In genomic region chr5:131281133-131281867, GRCh38 we compare ENCODE assay signal across 7 cellular contexts. TPM values are rescaled to one million over a fixed set of nuclear protein-coding genes. Genes with fewer than 3 reads are reported as not detected.
A peak's percentile ranks its signal among the peaks of the same experiment; 100 is the strongest.
DNase-seq lines count a peak whose midpoint lies in the region; ATAC-seq and TF ChIP-seq lines count a peak whose summit lies in the region.

No MANE protein-coding gene starts in this region.

- H3K4me1 ChIP-seq in breast epithelium (no peaks in the 10 kb centered on the region), SJCRH30 (no peaks in the 10 kb centered on the region), esophagus muscularis mucosa (peaks cover 0 to 28% (median 18%) of the 10 kb centered on the region in 4 donors)

- H3K4me3 ChIP-seq in breast epithelium (peak overlapping the region in 1 of 3 donors; percentile 34), skin epidermis (peak overlapping the region in 2 of 7 experiments; percentile 11 to 14), SJCRH30 (no peak overlapping the region), esophagus muscularis mucosa (no peak overlapping the region)

- TF ChIP-seq EP300 in esophagus muscularis mucosa (IDR thresholded peaks at IDR 0.05) = no peak

- ATAC-seq in GM19395 (IDR thresholded peaks at IDR 0.05; ENCODE audit: unreplicated experiment) (peak; percentile 38), HG03280 (IDR thresholded peaks at IDR 0.05; ENCODE audit: unreplicated experiment) (peak; percentile 38)

- no peak for DNase-seq in breast epithelium (ENCODE audit: low spot score in 2 of 2)
- DNase-seq in NCI-H524 treated with DMSO at 0.1 percent for 48 hours (lab: John Stamatoyannopoulos, UW) = no peak
- no peak for DNase-seq in SJCRH30
- DNase-seq in esophagus muscularis mucosa (ENCODE audit: extremely low spot score) = no peak

- TF ChIP-seq POLR2A in breast epithelium (IDR thresholded peaks at IDR 0.05) = no peak
- TF ChIP-seq POLR2A in esophagus muscularis mucosa (IDR thresholded peaks at IDR 0.05; ENCODE audit: low read depth) = no peak

- WGBS in esophagus muscularis mucosa = 73% methylated on average over 5 of the region's 5 CpGs

- intact Hi-C loops in breast epithelium (cut with DNase I; ENCODE audit: low total_unique reads) (no loop called here), esophagus muscularis mucosa (cut with DNase I) (no loop called here)

- H3K36me3 ChIP-seq in breast epithelium = no peaks in the 10 kb centered on the region
- H3K36me3 ChIP-seq in SJCRH30 = no peaks in the 10 kb centered on the region
- no peaks in the 10 kb centered on the region for H3K36me3 ChIP-seq in esophagus muscularis mucosa

- H3K27me3 ChIP-seq in breast epithelium (no peaks in the 10 kb centered on the region), SJCRH30 (no peaks in the 10 kb centered on the region), esophagus muscularis mucosa (no peaks in the 10 kb centered on the region)

- H3K9me3 ChIP-seq in breast epithelium = no peaks in the 10 kb centered on the region
- H3K9me3 ChIP-seq in SJCRH30 (replicated peaks) = no peaks in the 10 kb centered on the region
- H3K9me3 ChIP-seq in esophagus muscularis mucosa = no peaks in the 10 kb centered on the region

- TF ChIP-seq CTCF in breast epithelium (IDR thresholded peaks at IDR 0.05) (no peak), esophagus muscularis mucosa (IDR thresholded peaks at IDR 0.05) (no peak)

- H3K27ac ChIP-seq in breast epithelium (peak overlapping the region; percentile 67 to 68), skin epidermis (peak overlapping the region in 17 of 21 experiments; percentile 10 to 78 (median 57)), SJCRH30 (no peak overlapping the region), esophagus muscularis mucosa (replicated peaks in 1 of 4) (no peak overlapping the region)

RNA-seq across cellular contexts. Expression of gene CDC42SE2, which starts 17.4 kb away (rescaled TPM):
- 10 to 100 TPM; 39.4 to 82.8 (median 41.0) TPM for total RNA-seq in breast epithelium
- 31.3 and 33.7 TPM in 2 replicates for total RNA-seq in SJCRH30 (2014; rRNA removed; shearing (Covaris generic))
- total RNA-seq in esophagus muscularis mucosa = 10 to 100 TPM; 23.1 to 28.0 (median 25.4) TPM

Comparison
In these comparisons a context has a peak if more than half of its experiments do, and no peak if none do; other contexts are left out.
1. H3K27ac ChIP-seq: peak in breast epithelium (2 of 2) and skin epidermis (17 of 21); none in SJCRH30 (single experiment) and esophagus muscularis mucosa (0 of 4).